1 cellular context compared by ENCODE assay signal in genomic region chr12:88299567-88300101, GRCh38.
TF ChIP-seq lines count a peak whose summit lies in the region.

No MANE protein-coding gene starts in this region.

TF ChIP-seq in K562, 482 proteins besides CTCF, POLR2A, EP300 and RAD21 (continued from another document):
- TF ChIP-seq, protein P1, sequence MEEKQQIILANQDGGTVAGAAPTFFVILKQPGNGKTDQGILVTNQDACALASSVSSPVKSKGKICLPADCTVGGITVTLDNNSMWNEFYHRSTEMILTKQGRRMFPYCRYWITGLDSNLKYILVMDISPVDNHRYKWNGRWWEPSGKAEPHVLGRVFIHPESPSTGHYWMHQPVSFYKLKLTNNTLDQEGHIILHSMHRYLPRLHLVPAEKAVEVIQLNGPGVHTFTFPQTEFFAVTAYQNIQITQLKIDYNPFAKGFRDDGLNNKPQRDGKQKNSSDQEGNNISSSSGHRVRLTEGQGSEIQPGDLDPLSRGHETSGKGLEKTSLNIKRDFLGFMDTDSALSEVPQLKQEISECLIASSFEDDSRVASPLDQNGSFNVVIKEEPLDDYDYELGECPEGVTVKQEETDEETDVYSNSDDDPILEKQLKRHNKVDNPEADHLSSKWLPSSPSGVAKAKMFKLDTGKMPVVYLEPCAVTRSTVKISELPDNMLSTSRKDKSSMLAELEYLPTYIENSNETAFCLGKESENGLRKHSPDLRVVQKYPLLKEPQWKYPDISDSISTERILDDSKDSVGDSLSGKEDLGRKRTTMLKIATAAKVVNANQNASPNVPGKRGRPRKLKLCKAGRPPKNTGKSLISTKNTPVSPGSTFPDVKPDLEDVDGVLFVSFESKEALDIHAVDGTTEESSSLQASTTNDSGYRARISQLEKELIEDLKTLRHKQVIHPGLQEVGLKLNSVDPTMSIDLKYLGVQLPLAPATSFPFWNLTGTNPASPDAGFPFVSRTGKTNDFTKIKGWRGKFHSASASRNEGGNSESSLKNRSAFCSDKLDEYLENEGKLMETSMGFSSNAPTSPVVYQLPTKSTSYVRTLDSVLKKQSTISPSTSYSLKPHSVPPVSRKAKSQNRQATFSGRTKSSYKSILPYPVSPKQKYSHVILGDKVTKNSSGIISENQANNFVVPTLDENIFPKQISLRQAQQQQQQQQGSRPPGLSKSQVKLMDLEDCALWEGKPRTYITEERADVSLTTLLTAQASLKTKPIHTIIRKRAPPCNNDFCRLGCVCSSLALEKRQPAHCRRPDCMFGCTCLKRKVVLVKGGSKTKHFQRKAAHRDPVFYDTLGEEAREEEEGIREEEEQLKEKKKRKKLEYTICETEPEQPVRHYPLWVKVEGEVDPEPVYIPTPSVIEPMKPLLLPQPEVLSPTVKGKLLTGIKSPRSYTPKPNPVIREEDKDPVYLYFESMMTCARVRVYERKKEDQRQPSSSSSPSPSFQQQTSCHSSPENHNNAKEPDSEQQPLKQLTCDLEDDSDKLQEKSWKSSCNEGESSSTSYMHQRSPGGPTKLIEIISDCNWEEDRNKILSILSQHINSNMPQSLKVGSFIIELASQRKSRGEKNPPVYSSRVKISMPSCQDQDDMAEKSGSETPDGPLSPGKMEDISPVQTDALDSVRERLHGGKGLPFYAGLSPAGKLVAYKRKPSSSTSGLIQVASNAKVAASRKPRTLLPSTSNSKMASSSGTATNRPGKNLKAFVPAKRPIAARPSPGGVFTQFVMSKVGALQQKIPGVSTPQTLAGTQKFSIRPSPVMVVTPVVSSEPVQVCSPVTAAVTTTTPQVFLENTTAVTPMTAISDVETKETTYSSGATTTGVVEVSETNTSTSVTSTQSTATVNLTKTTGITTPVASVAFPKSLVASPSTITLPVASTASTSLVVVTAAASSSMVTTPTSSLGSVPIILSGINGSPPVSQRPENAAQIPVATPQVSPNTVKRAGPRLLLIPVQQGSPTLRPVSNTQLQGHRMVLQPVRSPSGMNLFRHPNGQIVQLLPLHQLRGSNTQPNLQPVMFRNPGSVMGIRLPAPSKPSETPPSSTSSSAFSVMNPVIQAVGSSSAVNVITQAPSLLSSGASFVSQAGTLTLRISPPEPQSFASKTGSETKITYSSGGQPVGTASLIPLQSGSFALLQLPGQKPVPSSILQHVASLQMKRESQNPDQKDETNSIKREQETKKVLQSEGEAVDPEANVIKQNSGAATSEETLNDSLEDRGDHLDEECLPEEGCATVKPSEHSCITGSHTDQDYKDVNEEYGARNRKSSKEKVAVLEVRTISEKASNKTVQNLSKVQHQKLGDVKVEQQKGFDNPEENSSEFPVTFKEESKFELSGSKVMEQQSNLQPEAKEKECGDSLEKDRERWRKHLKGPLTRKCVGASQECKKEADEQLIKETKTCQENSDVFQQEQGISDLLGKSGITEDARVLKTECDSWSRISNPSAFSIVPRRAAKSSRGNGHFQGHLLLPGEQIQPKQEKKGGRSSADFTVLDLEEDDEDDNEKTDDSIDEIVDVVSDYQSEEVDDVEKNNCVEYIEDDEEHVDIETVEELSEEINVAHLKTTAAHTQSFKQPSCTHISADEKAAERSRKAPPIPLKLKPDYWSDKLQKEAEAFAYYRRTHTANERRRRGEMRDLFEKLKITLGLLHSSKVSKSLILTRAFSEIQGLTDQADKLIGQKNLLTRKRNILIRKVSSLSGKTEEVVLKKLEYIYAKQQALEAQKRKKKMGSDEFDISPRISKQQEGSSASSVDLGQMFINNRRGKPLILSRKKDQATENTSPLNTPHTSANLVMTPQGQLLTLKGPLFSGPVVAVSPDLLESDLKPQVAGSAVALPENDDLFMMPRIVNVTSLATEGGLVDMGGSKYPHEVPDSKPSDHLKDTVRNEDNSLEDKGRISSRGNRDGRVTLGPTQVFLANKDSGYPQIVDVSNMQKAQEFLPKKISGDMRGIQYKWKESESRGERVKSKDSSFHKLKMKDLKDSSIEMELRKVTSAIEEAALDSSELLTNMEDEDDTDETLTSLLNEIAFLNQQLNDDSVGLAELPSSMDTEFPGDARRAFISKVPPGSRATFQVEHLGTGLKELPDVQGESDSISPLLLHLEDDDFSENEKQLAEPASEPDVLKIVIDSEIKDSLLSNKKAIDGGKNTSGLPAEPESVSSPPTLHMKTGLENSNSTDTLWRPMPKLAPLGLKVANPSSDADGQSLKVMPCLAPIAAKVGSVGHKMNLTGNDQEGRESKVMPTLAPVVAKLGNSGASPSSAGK (IDR thresholded peaks at IDR 0.05), result peak; percentile 79
- TF ChIP-seq ZBTB9 (CRISPR knock-in tag; IDR thresholded peaks at IDR 0.05) (0 out of 2 replicates have a peak, but pooled peaks have one; percentile 28), MAFG (tag; conservative IDR thresholded peaks at IDR 0.05) (peak; percentile 57), RAD51 (IDR thresholded peaks at IDR 0.05; ENCODE audit: borderline replicate concordance, low read depth) (peak; percentile 39; the same call in 1 of the 2 replicates), NFE2 (IDR thresholded peaks at IDR 0.05; ENCODE audit: low read depth) (peak; percentile 66), ARID4B (CRISPR knock-in tag; IDR thresholded peaks at IDR 0.05) (no peak), SMAD4 (CRISPR knock-in tag; conservative IDR thresholded peaks at IDR 0.05) (0 out of 2 replicates have a peak, but pooled peaks have one; percentile 35), TFE3 (CRISPR knock-in tag; IDR thresholded peaks at IDR 0.05) (peak; percentile 50), TEAD4 (IDR thresholded peaks at IDR 0.05; ENCODE audit: low read length) (peak; percentile 10; the same call in 1 of the 2 replicates), TEAD4 (CRISPR knock-in tag; IDR thresholded peaks at IDR 0.05; ENCODE audit: borderline replicate concordance) (no peak), MYC (IDR thresholded peaks at IDR 0.05; ENCODE audit: low read depth, low read length) (peak; percentile 52), MYC (CRISPR knock-in tag; IDR thresholded peaks at IDR 0.05; ENCODE audit: borderline replicate concordance, low read depth) (no peak), USF2 (CRISPR knock-in tag; IDR thresholded peaks at IDR 0.05) (peak; percentile 53), ZNF316 (IDR thresholded peaks at IDR 0.05) (peak; percentile 54), HES1 (IDR thresholded peaks at IDR 0.05; ENCODE audit: low read depth) (peak; percentile 57; the same call in 1 of the 2 replicates), L3MBTL2 (IDR thresholded peaks at IDR 0.05) (peak; percentile 60), ZNF511 (CRISPR knock-in tag; IDR thresholded peaks at IDR 0.05) (no peak), KLF10 (CRISPR knock-in tag; IDR thresholded peaks at IDR 0.05) (no peak), KAT2B (IDR thresholded peaks at IDR 0.05; ENCODE audit: low read depth, low read length) (no peak), MAZ (CRISPR knock-in tag; conservative IDR thresholded peaks at IDR 0.05 in 1 of 2, IDR thresholded peaks at IDR 0.05 in 1 of 2) (peak in 1 of 2 experiments; percentile 41; a peak in 1 of 4 replicates), ZFP36 (IDR thresholded peaks at IDR 0.05; ENCODE audit: low read depth, low read length, partially characterized antibody) (no peak), CXXC5 (CRISPR knock-in tag; IDR thresholded peaks at IDR 0.05) (0 out of 2 replicates have a peak, but pooled peaks have one; percentile 25)
- TF ChIP-seq, protein P2, sequence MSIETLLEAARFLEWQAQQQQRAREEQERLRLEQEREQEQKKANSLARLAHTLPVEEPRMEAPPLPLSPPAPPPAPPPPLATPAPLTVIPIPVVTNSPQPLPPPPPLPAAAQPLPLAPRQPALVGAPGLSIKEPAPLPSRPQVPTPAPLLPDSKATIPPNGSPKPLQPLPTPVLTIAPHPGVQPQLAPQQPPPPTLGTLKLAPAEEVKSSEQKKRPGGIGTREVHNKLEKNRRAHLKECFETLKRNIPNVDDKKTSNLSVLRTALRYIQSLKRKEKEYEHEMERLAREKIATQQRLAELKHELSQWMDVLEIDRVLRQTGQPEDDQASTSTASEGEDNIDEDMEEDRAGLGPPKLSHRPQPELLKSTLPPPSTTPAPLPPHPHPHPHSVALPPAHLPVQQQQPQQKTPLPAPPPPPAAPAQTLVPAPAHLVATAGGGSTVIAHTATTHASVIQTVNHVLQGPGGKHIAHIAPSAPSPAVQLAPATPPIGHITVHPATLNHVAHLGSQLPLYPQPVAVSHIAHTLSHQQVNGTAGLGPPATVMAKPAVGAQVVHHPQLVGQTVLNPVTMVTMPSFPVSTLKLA (conservative IDR thresholded peaks at IDR 0.05), result 0 out of 4 replicates have a peak, but pooled peaks have one; percentile 24 to 25
- TF ChIP-seq, protein P3, sequence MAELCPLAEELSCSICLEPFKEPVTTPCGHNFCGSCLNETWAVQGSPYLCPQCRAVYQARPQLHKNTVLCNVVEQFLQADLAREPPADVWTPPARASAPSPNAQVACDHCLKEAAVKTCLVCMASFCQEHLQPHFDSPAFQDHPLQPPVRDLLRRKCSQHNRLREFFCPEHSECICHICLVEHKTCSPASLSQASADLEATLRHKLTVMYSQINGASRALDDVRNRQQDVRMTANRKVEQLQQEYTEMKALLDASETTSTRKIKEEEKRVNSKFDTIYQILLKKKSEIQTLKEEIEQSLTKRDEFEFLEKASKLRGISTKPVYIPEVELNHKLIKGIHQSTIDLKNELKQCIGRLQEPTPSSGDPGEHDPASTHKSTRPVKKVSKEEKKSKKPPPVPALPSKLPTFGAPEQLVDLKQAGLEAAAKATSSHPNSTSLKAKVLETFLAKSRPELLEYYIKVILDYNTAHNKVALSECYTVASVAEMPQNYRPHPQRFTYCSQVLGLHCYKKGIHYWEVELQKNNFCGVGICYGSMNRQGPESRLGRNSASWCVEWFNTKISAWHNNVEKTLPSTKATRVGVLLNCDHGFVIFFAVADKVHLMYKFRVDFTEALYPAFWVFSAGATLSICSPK (IDR thresholded peaks at IDR 0.05; ENCODE audit: borderline replicate concordance), result no peak
